In genomic region chr1:33897092-33897725, GRCh38 we compare ENCODE assay signal across 29 cellular contexts. TPM values are rescaled to one million over a fixed set of nuclear protein-coding genes. Genes with fewer than 3 reads are reported as not detected.
"Had no signal": no experiment of that assay in that cellular context is flagged by ENCODE, and none has a peak within 500 bp of the region (broad histone marks: within the 10 kb centered on the region; RNA-seq: fewer than 3 reads in every experiment).

No MANE protein-coding gene starts in this region.

- H3K36me3 ChIP-seq: breast epithelium, esophagus muscularis mucosa, gastroesophageal sphincter, neutrophil had no signal

- H3K4me1 ChIP-seq: breast epithelium, esophagus muscularis mucosa, gastroesophageal sphincter, testis had no signal

- H3K9me3 ChIP-seq: breast epithelium, esophagus muscularis mucosa, gastroesophageal sphincter, neutrophil, testis had no signal

- H3K27ac ChIP-seq: breast epithelium, esophagus muscularis mucosa, gastroesophageal sphincter, neutrophil, testis had no signal

- H3K27me3 ChIP-seq: breast epithelium, neutrophil, testis had no signal

- DNase-seq: activated CD4-positive, alpha-beta memory T cell treated with anti-CD3 and anti-CD28 coated beads, Interleukin-2, amount 10 ng/mL, durations not matched to agents 7 days and 5 days; activated CD4-positive, alpha-beta T cell treated with anti-CD3 and anti-CD28 coated beads, Interleukin-2, amount 10 ng/mL, durations not matched to agents 24 days and 14 days; activated CD4-positive, CD25-positive, alpha-beta regulatory T cell treated with anti-CD3 and anti-CD28 coated beads, Interleukin-2, amount 50 U/mL, for 72 hours; activated CD8-positive, alpha-beta memory T cell treated with anti-CD3 and anti-CD28 coated beads, Interleukin-2, amount 50 U/mL, for 48 hours; activated gamma-delta T cell treated with Interleukin-2 at 50 U/mL for 16 hours; activated naive CD4-positive, alpha-beta T cell treated with anti-CD3 and anti-CD28 coated beads, Interleukin-2, amount 50 U/mL, for 16 hours; activated T-cell treated with anti-CD3 and anti-CD28 coated beads, Interleukin-2, amount 50 U/mL, for 24 hours; amygdala; dermis blood vessel endothelial cell; effector CD4-positive, alpha-beta T cell; hippocampal formation; left cardiac atrium; nephron progenitor cell; stimulated activated CD4-positive, alpha-beta T cell treated with anti-CD3 and anti-CD28 coated beads, Interleukin-15, amount 100 ng/mL, for 24 hours; stimulated activated CD4-positive, alpha-beta T cell treated with anti-CD3 and anti-CD28 coated beads, Interleukin-2, amount 100 ng/mL, for 24 hours; stimulated activated naive CD4-positive, alpha-beta T cell; T-helper 2 cell; testis; trophoblast cell had no signal

- H3K4me3 ChIP-seq: breast epithelium, esophagus muscularis mucosa, gastroesophageal sphincter, testis had no signal

- ATAC-seq: activated T-helper 17 cell treated with anti-CD3 and anti-CD28 coated beads, Interleukin-2, amount 50 U/mL, for 72 hours; gastroesophageal sphincter had no signal

RNA-seq across cellular contexts. Expression of gene HMGB4, which starts 33.3 kb away (rescaled TPM):
- total RNA-seq: activated CD4-positive, alpha-beta memory T cell treated with anti-CD3 and anti-CD28 coated beads, Interleukin-2, amount 10 ng/mL, durations not matched to agents 7 days and 5 days; activated CD4-positive, alpha-beta T cell treated with anti-CD3 and anti-CD28 coated beads, Interleukin-2, amount 10 ng/mL, durations not matched to agents 24 days and 14 days; activated T-helper 17 cell treated with anti-CD3 and anti-CD28 coated beads, Interleukin-2, amount 50 U/mL, for 72 hours; breast epithelium; dermis blood vessel endothelial cell; esophagus muscularis mucosa; gastroesophageal sphincter; left cardiac atrium; lung microvascular endothelial cell; mucosa of gallbladder; osteocyte; posterior vena cava had no signal
- polyA plus RNA-seq: keratinocyte had no signal
